In genomic region chr1:223788746-223789415, GRCh38 we compare ENCODE assay signal across 21 cellular contexts.
DNase-seq lines count a peak whose midpoint lies in the region; ATAC-seq, FAIRE-seq and TF ChIP-seq lines count a peak whose summit lies in the region.
"Had no signal": no experiment of that assay in that cellular context is flagged by ENCODE, and none has a peak within 500 bp of the region (broad histone marks: within the 10 kb centered on the region; RNA-seq: fewer than 3 reads in every experiment).

No MANE protein-coding gene starts in this region.

- peak; percentile 78 for FAIRE-seq in D721Med (lab: Jason Lieb, UNC)
- FAIRE-seq: H54 had no signal

- no peak for TF ChIP-seq CTCF in D721Med (IDR thresholded peaks at IDR 0.05; ENCODE audit: insufficient read depth, missing control alignments)

- peak overlapping the region; percentile 93 for H3K27ac ChIP-seq in cingulate gyrus (ENCODE audit: low read depth, low read length)
- H3K27ac ChIP-seq: epithelial cell of prostate, psoas muscle, testis had no signal

- no peak for DNase-seq in D721Med (ENCODE audit: insufficient read length, low spot score)
- peak; percentile 43 for DNase-seq in OCI-M2 (lab: John Stamatoyannopoulos, UW; ENCODE audit: unreplicated experiment)
- peak; percentile 94 for DNase-seq in pons (ENCODE audit: low spot score)
- DNase-seq in islet precursor cell, result no peak
- no peak for DNase-seq in GM03348 (ENCODE audit: low spot score)
- DNase-seq: activated CD4-positive, alpha-beta T cell treated with anti-CD3 and anti-CD28 coated beads for 4 hours; activated gamma-delta T cell; central memory CD4-positive, alpha-beta T cell; DND-41; MG63; NCI-H1417 treated with DMSO at 0.1 percent for 48 hours; NCI-H2107; NCI-H510A treated with DMSO at 0.1 percent for 48 hours; psoas muscle; SIG-M5; testis had no signal

- no peak for ATAC-seq in GM18858 (IDR thresholded peaks at IDR 0.05; ENCODE audit: unreplicated experiment)
- ATAC-seq: Panc1, psoas muscle had no signal

Comparison
In these comparisons a context has a peak if more than half of its experiments do, and no peak if none do; other contexts are left out.
1. DNase-seq: peak in OCI-M2 (single experiment) and pons (single experiment); none in D721Med (single experiment), islet precursor cell (single experiment) and GM03348 (single experiment).